13 cellular contexts compared by ENCODE assay signal in genomic region chr6:78619016-78619415, GRCh38.
"Had no signal": no experiment of that assay in that cellular context is flagged by ENCODE, and none has a peak within 500 bp of the region (broad histone marks: within the 10 kb centered on the region; RNA-seq: fewer than 3 reads in every experiment).

No MANE protein-coding gene starts in this region.

- H3K4me3 ChIP-seq: esophagus muscularis mucosa, mucosa of descending colon, ovary, right atrium auricular region, sigmoid colon, skin epidermis had no signal

- DNase-seq: effector memory CD8-positive, alpha-beta T cell; foreskin keratinocyte; immature natural killer cell; mucosa of descending colon; naive thymus-derived CD8-positive, alpha-beta T cell; ovary; sigmoid colon; stimulated activated naive CD4-positive, alpha-beta T cell treated with Interleukin-2 at 50 U/mL for 16 hours had no signal

- ATAC-seq: effector memory CD8-positive, alpha-beta T cell; foreskin keratinocyte; mucosa of descending colon; naive thymus-derived CD8-positive, alpha-beta T cell had no signal

- H3K27me3 Mint-ChIP-seq: dendritic cell treated with granulocyte-macrophage colony-stimulating factor and Interleukin-4, amounts not matched to agents 40 ng/mL and 50 ng/mL, for 4 days; effector memory CD8-positive, alpha-beta T cell had no signal

- H3K36me3 Mint-ChIP-seq: immature natural killer cell; naive thymus-derived CD8-positive, alpha-beta T cell had no signal

- H3K9me3 Mint-ChIP-seq: dendritic cell treated with granulocyte-macrophage colony-stimulating factor and Interleukin-4, amounts not matched to agents 40 ng/mL and 50 ng/mL, for 4 days; neural crest cell had no signal

- H3K27ac Mint-ChIP-seq: dendritic cell treated with granulocyte-macrophage colony-stimulating factor and Interleukin-4, amounts not matched to agents 40 ng/mL and 50 ng/mL, for 4 days; effector memory CD8-positive, alpha-beta T cell; immature natural killer cell; naive thymus-derived CD8-positive, alpha-beta T cell had no signal

- H3K4me3 Mint-ChIP-seq: dendritic cell treated with granulocyte-macrophage colony-stimulating factor and Interleukin-4, amounts not matched to agents 40 ng/mL and 50 ng/mL, for 4 days; effector memory CD8-positive, alpha-beta T cell; immature natural killer cell; naive thymus-derived CD8-positive, alpha-beta T cell; neural crest cell had no signal

- H3K4me1 Mint-ChIP-seq: immature natural killer cell; naive thymus-derived CD8-positive, alpha-beta T cell; neural crest cell had no signal
